ENCODE assay signal across 20 cellular contexts in the genomic region with DNA sequence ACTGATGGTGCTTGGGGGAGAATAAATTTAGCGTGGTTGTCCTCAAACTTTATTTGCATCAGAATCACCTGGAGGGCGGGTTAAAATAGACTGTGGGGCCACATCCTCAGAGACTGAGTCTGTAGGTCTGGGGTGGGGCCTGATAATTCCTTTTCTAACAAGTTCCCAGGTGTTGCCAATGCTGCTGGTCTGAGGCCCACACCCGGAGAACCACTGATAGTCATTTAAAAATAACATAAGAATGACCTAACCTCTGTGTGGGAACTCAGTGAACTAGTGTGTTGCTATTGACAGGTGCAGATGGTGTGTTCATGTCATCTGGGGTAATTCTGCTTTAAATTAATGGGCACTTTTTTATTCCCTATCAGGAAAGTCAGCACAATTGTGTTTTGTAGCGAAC.
"Had no signal": no experiment of that assay in that cellular context is flagged by ENCODE, and none has a peak within 500 bp of the region (broad histone marks: within the 10 kb centered on the region; RNA-seq: fewer than 3 reads in every experiment).

No MANE protein-coding gene starts in this region.

- H3K9me3 Mint-ChIP-seq: activated CD4-positive, alpha-beta memory T cell treated with anti-CD3 and anti-CD28 coated beads, Interleukin-2, amount 10 ng/mL, durations not matched to agents 7 days and 5 days; activated naive CD4-positive, alpha-beta T cell treated with anti-CD3 and anti-CD28 coated beads, Interleukin-2, amount 50 U/mL, for 24 hours; naive thymus-derived CD8-positive, alpha-beta T cell had no signal

- H3K4me3 Mint-ChIP-seq: activated CD4-positive, alpha-beta memory T cell treated with anti-CD3 and anti-CD28 coated beads, Interleukin-2, amount 10 ng/mL, durations not matched to agents 7 days and 5 days; activated naive CD4-positive, alpha-beta T cell treated with anti-CD3 and anti-CD28 coated beads, Interleukin-2, amount 50 U/mL, for 24 hours had no signal

- H3K27ac ChIP-seq: left lung, ovary, right lobe of liver, upper lobe of right lung, WERI-Rb-1 had no signal

- H3K4me3 ChIP-seq: left lung, ovary, right lobe of liver, upper lobe of right lung had no signal

- H3K4me1 ChIP-seq: right lobe of liver, upper lobe of right lung had no signal

- H3K27ac Mint-ChIP-seq: activated CD4-positive, alpha-beta memory T cell treated with anti-CD3 and anti-CD28 coated beads, Interleukin-2, amount 10 ng/mL, durations not matched to agents 7 days and 5 days had no signal

- H3K36me3 ChIP-seq: ovary, WERI-Rb-1 had no signal

- H3K9me3 ChIP-seq: left lung, ovary, upper lobe of right lung had no signal

- FAIRE-seq: astrocyte, bronchial epithelial cell, keratinocyte had no signal

- DNase-seq: activated CD4-positive, alpha-beta memory T cell treated with anti-CD3 and anti-CD28 coated beads, Interleukin-2, amount 10 ng/mL, durations not matched to agents 7 days and 5 days; activated CD4-positive, alpha-beta T cell treated with anti-CD3 and anti-CD28 coated beads for 48 hours; activated effector memory CD4-positive, alpha-beta T cell treated with anti-CD3 and anti-CD28 coated beads, Interleukin-2, amount 50 U/mL, for 16 hours; activated T-cell treated with anti-CD3 and anti-CD28 coated beads, Interleukin-2, amount 50 U/mL, for 48 hours; dermis blood vessel endothelial cell; foreskin melanocyte; hypothalamus; left lung; naive thymus-derived CD8-positive, alpha-beta T cell; ovary; right lobe of liver; stimulated activated CD4-positive, alpha-beta T cell treated with anti-CD3 and anti-CD28 coated beads, Interleukin-4, amount 100 ng/mL, for 24 hours; stimulated activated naive CD4-positive, alpha-beta T cell; T-helper 2 cell; upper lobe of right lung; WERI-Rb-1 had no signal

- H3K27me3 ChIP-seq: left lung, ovary, right lobe of liver, upper lobe of right lung had no signal

- H3K27me3 Mint-ChIP-seq: activated CD4-positive, alpha-beta memory T cell treated with anti-CD3 and anti-CD28 coated beads, Interleukin-2, amount 10 ng/mL, durations not matched to agents 7 days and 5 days; activated naive CD4-positive, alpha-beta T cell treated with anti-CD3 and anti-CD28 coated beads, Interleukin-2, amount 50 U/mL, for 24 hours; naive thymus-derived CD8-positive, alpha-beta T cell had no signal

- ATAC-seq: left lung; naive thymus-derived CD8-positive, alpha-beta T cell; right lobe of liver; upper lobe of right lung had no signal
